In genomic region chr3:152385761-152386160, GRCh38 we compare ENCODE assay signal across 11 cellular contexts.
DNase-seq lines count a peak whose midpoint lies in the region; ATAC-seq and TF ChIP-seq lines count a peak whose summit lies in the region.
"Had no signal": no experiment of that assay in that cellular context is flagged by ENCODE, and none has a peak within 500 bp of the region (broad histone marks: within the 10 kb centered on the region; RNA-seq: fewer than 3 reads in every experiment).

No MANE protein-coding gene starts in this region.

- 31% methylated on average over 1 of the region's 1 CpG for WGBS in suprapubic skin

- no peak overlapping the region for H3K4me3 ChIP-seq in HFF-Myc (replicated peaks; ENCODE audit: low read depth, low read length)
- H3K4me3 ChIP-seq in suprapubic skin = no peak overlapping the region

- H3K36me3 ChIP-seq in suprapubic skin = peaks cover 2% of the 10 kb centered on the region

- H3K27ac Mint-ChIP-seq in activated naive CD8-positive, alpha-beta T cell treated with anti-CD3 and anti-CD28 coated beads, Interleukin-2, amount 50 U/mL, for 24 hours = peak overlapping the region; percentile 64

- DNase-seq in HFF-Myc (ENCODE audit: extremely low read depth, low read depth) (peak; percentile 31), hepatic stellate cell (ENCODE audit: low spot score) (peak; percentile 11), suprapubic skin (ENCODE audit: low spot score in 2 of 2) (no peak), cerebellar cortex (ENCODE audit: low spot score) (no peak), D341Med (ENCODE audit: low spot score) (no peak)
- no peak for DNase-seq in activated naive CD8-positive, alpha-beta T cell treated with anti-CD3 and anti-CD28 coated beads, Interleukin-2, amount 50 U/mL, for 24 hours
- DNase-seq: effector CD4-positive, alpha-beta T cell; NCI-H2171; occipital lobe; stimulated activated naive CD8-positive, alpha-beta T cell treated with anti-CD3 and anti-CD28 coated beads, Interleukin-15, amount 100 ng/mL, for 72 hours had no signal

- H3K27me3 Mint-ChIP-seq in activated naive CD8-positive, alpha-beta T cell treated with anti-CD3 and anti-CD28 coated beads, Interleukin-2, amount 50 U/mL, for 24 hours = no peaks in the 10 kb centered on the region
- H3K27me3 Mint-ChIP-seq: stimulated activated naive CD8-positive, alpha-beta T cell treated with anti-CD3 and anti-CD28 coated beads, Interleukin-15, amount 100 ng/mL, for 72 hours had no signal

- H3K4me1 ChIP-seq in suprapubic skin = peaks cover 84% of the 10 kb centered on the region

- ATAC-seq in activated naive CD8-positive, alpha-beta T cell treated with anti-CD3 and anti-CD28 coated beads, Interleukin-2, amount 50 U/mL, for 24 hours = no peak
- no peak for ATAC-seq in HG03196 (IDR thresholded peaks at IDR 0.05; ENCODE audit: unreplicated experiment)
- ATAC-seq: stimulated activated naive CD8-positive, alpha-beta T cell treated with anti-CD3 and anti-CD28 coated beads, Interleukin-15, amount 100 ng/mL, for 72 hours had no signal

- no peaks in the 10 kb centered on the region for H3K9me3 ChIP-seq in suprapubic skin

- H3K36me3 Mint-ChIP-seq in activated naive CD8-positive, alpha-beta T cell treated with anti-CD3 and anti-CD28 coated beads, Interleukin-2, amount 50 U/mL, for 24 hours (ENCODE audit: low read depth) = peaks cover 9% of the 10 kb centered on the region

- no peaks in the 10 kb centered on the region for H3K27me3 ChIP-seq in suprapubic skin

- TF ChIP-seq POLR2A in suprapubic skin (IDR thresholded peaks at IDR 0.05) = no peak

- no peak for TF ChIP-seq EP300 in suprapubic skin (IDR thresholded peaks at IDR 0.05)

- H3K27ac ChIP-seq in suprapubic skin = peak overlapping the region; percentile 43

- H3K9me3 Mint-ChIP-seq in activated naive CD8-positive, alpha-beta T cell treated with anti-CD3 and anti-CD28 coated beads, Interleukin-2, amount 50 U/mL, for 24 hours = no peaks in the 10 kb centered on the region
- H3K9me3 Mint-ChIP-seq: stimulated activated naive CD8-positive, alpha-beta T cell treated with anti-CD3 and anti-CD28 coated beads, Interleukin-15, amount 100 ng/mL, for 72 hours had no signal

- peaks cover 76% of the 10 kb centered on the region for H3K4me1 Mint-ChIP-seq in activated naive CD8-positive, alpha-beta T cell treated with anti-CD3 and anti-CD28 coated beads, Interleukin-2, amount 50 U/mL, for 24 hours

- H3K4me3 Mint-ChIP-seq in activated naive CD8-positive, alpha-beta T cell treated with anti-CD3 and anti-CD28 coated beads, Interleukin-2, amount 50 U/mL, for 24 hours = no peak overlapping the region
- H3K4me3 Mint-ChIP-seq: stimulated activated naive CD8-positive, alpha-beta T cell treated with anti-CD3 and anti-CD28 coated beads, Interleukin-15, amount 100 ng/mL, for 72 hours had no signal

- no peak for TF ChIP-seq CTCF in HFF-Myc (IDR thresholded peaks at IDR 0.05; ENCODE audit: low read depth, low read length, missing control alignments)
- TF ChIP-seq CTCF in suprapubic skin (IDR thresholded peaks at IDR 0.05) = no peak

Comparison
In these comparisons a context has a peak if more than half of its experiments do, and no peak if none do; other contexts are left out.
1. DNase-seq: peak in HFF-Myc (single experiment) and hepatic stellate cell (single experiment); none in activated naive CD8-positive, alpha-beta T cell treated with anti-CD3 and anti-CD28 coated beads, Interleukin-2, amount 50 U/mL, for 24 hours (single experiment), suprapubic skin (0 of 2), cerebellar cortex (single experiment) and D341Med (single experiment).